9 cellular contexts compared by ENCODE assay signal in the genomic region with DNA sequence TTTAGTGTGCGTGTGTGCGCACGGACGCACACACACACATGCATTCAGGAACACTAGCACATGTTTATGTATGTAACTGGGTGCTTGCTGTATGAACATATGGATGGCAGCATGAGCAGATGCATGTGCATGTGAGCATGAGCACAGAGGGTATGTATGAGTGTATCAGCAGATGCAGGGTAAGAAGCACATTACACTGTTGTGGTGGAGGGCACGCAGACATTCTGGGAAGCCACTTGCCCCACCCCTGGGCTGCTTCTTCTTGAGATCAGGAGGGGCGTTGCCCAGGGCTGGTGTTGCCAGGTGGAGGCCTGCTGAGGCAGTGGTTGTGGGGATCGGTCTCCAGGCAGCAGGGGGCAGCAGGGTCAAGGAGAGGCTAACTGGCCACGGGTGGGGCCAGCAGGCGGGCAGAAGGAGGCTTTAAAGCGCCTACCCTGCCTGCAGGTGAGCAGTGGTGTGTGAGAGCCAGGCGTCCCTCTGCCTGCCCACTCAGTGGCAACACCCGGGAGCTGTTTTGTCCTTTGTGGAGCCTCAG. TPM values are rescaled to one million over a fixed set of nuclear protein-coding genes. Genes with fewer than 3 reads are reported as not detected.
DNase-seq lines count a peak whose midpoint lies in the region; ATAC-seq and TF ChIP-seq lines count a peak whose summit lies in the region.
"Had no signal": no experiment of that assay in that cellular context is flagged by ENCODE, and none has a peak within 500 bp of the region (broad histone marks: within the 10 kb centered on the region; RNA-seq: fewer than 3 reads in every experiment).

No MANE protein-coding gene starts in this region.

- H2AFZ ChIP-seq in smooth muscle cell (ENCODE audit: low read depth), result no peak overlapping the region

- 69% methylated on average over 12 of the region's 12 CpGs for WGBS in smooth muscle cell (ENCODE audit: low lambda C conversion rate)

- in situ Hi-C loops in Caki2 (cut with HindIII; ENCODE audit: low pct_unique_long_range_greater_than_20kb, low sequenced_read_pairs), result no loop called here

- no peaks in the 10 kb centered on the region for H4K20me1 ChIP-seq in smooth muscle cell (ENCODE audit: low read depth)

- peak; percentile 69 for ATAC-seq in left colon
- no peak for ATAC-seq in HG03135 (IDR thresholded peaks at IDR 0.05; ENCODE audit: unreplicated experiment)
- ATAC-seq in GM18498 (IDR thresholded peaks at IDR 0.05; ENCODE audit: unreplicated experiment), result no peak

- peaks cover 7% of the 10 kb centered on the region for H3K4me1 ChIP-seq in smooth muscle cell (ENCODE audit: low read depth)

- H3F3A ChIP-seq in smooth muscle cell (ENCODE audit: low read depth), result peaks cover 21% of the 10 kb centered on the region

- no peak overlapping the region for H3K4me2 ChIP-seq in smooth muscle cell

- H3K36me3 ChIP-seq in smooth muscle cell (ENCODE audit: low read depth), result no peaks in the 10 kb centered on the region

- TF ChIP-seq CTCF in smooth muscle cell (IDR thresholded peaks at IDR 0.05; ENCODE audit: borderline replicate concordance, insufficient read depth, poor library complexity, severe bottlenecking), result no peak

- no peaks in the 10 kb centered on the region for H3K27me3 ChIP-seq in smooth muscle cell (ENCODE audit: low read depth)

- no peaks in the 10 kb centered on the region for H3K9me3 ChIP-seq in smooth muscle cell (replicated peaks; ENCODE audit: low read depth)

- no peak overlapping the region for H3K9ac ChIP-seq in smooth muscle cell (ENCODE audit: low read depth)

- H3K4me3 ChIP-seq in smooth muscle cell, result no peak overlapping the region

- H3K79me2 ChIP-seq in smooth muscle cell (ENCODE audit: low read depth), result no peaks in the 10 kb centered on the region

- intact Hi-C loops in left colon (cut with DNase I, micrococcal nuclease), result loop anchor here in 1 of 2 donors (5.0 kb wide), 1 partner anchor 143 kb away; no protein-coding TSS in a partner anchor

- peak; percentile 66 for DNase-seq in Caki2 (ENCODE audit: low read depth)
- DNase-seq in HUDEP-2 (lab: John Stamatoyannopoulos, UW; ENCODE audit: unreplicated experiment in 76 of 76), result peak in 61 of 76 experiments; percentile 14 to 76 (median 46)
- peak; percentile 78 for DNase-seq in SHP77 treated with DMSO at 0.1 percent for 48 hours (lab: John Stamatoyannopoulos, UW)
- peak; percentile 92 to 94 for DNase-seq in left colon
- no peak for DNase-seq in DMS114 treated with DMSO at 0.1 percent for 48 hours (lab: John Stamatoyannopoulos, UW; ENCODE audit: unreplicated experiment)
- DNase-seq in smooth muscle cell (lab: John Stamatoyannopoulos, UW; ENCODE audit: unreplicated experiment), result no peak

- H3K27ac ChIP-seq in smooth muscle cell (ENCODE audit: low read depth), result no peak overlapping the region

RNA-seq across cellular contexts. Expression of a gene that starts 3.9 kb away (rescaled TPM):
- total RNA-seq in Caki2 (2014; rRNA removed; shearing (Covaris generic); ENCODE audit: low replicate concordance), result not detected in 2 replicates
- total RNA-seq in left colon, result not detected
- not detected in 2 replicates for total RNA-seq in smooth muscle cell
- not detected in 2 replicates for polyA plus RNA-seq in smooth muscle cell
- total RNA-seq: LHCN-M2 had no signal

RNA-seq across cellular contexts. Expression of a gene that starts 5.3 kb away (rescaled TPM):
- total RNA-seq in Caki2 (2014; rRNA removed; shearing (Covaris generic); ENCODE audit: low replicate concordance), result 2.3 and 9.5 TPM in 2 replicates
- total RNA-seq in left colon (1,000 to 10,000 TPM; 1,260 to 2,050 TPM), smooth muscle cell (1.7 and 10.8 TPM in 2 replicates)
- polyA plus RNA-seq in smooth muscle cell, result 2.4 and 8.0 TPM in 2 replicates

RNA-seq across cellular contexts. Expression of a gene that starts 18.1 kb away (rescaled TPM):
- total RNA-seq in Caki2 (2014; rRNA removed; shearing (Covaris generic); ENCODE audit: low replicate concordance), result 125 and 130 TPM in 2 replicates
- total RNA-seq in left colon, result 10 to 100 TPM; 27.3 to 31.9 TPM
- total RNA-seq in smooth muscle cell, result 39.4 and 56.1 TPM in 2 replicates
- polyA plus RNA-seq in smooth muscle cell, result 72.4 and 91.0 TPM in 2 replicates

RNA-seq across cellular contexts. Expression of a gene that starts 23.0 kb away (rescaled TPM):
- not detected in 2 replicates for total RNA-seq in Caki2 (2014; rRNA removed; shearing (Covaris generic); ENCODE audit: low replicate concordance)
- total RNA-seq in left colon, result 1 to 10 TPM; 1.1 to 1.5 TPM
- total RNA-seq in smooth muscle cell, result 0.67 and 3.2 TPM in 2 replicates
- 0.85 and 1.4 TPM in 2 replicates for polyA plus RNA-seq in smooth muscle cell

RNA-seq across cellular contexts. Expression of a gene that starts 47.7 kb away (rescaled TPM):
- total RNA-seq in Caki2 (2014; rRNA removed; shearing (Covaris generic); ENCODE audit: low replicate concordance), result 0.30 and 0.52 TPM in 2 replicates
- total RNA-seq in left colon, result 1 to 10 TPM; 7.8 to 9.3 TPM
- 5.6 TPM in 2 replicates for total RNA-seq in smooth muscle cell
- 3.7 and 5.3 TPM in 2 replicates for polyA plus RNA-seq in smooth muscle cell

Comparison
In these comparisons a context has a peak if more than half of its experiments do, and no peak if none do; other contexts are left out.
1. DNase-seq: peak in Caki2 (single experiment), HUDEP-2 (61 of 76), SHP77 treated with DMSO at 0.1 percent for 48 hours (single experiment) and left colon (2 of 2); none in DMS114 treated with DMSO at 0.1 percent for 48 hours (single experiment) and smooth muscle cell (single experiment).
2. RNA of a gene that starts 5.3 kb away (total RNA-seq): 1,260 to 2,050 TPM in left colon; 2.3 to 9.5 TPM in Caki2 and 1.7 to 10.8 TPM in smooth muscle cell; every median in the first group is over 100 times any median in the second.